In the genomic region with DNA sequence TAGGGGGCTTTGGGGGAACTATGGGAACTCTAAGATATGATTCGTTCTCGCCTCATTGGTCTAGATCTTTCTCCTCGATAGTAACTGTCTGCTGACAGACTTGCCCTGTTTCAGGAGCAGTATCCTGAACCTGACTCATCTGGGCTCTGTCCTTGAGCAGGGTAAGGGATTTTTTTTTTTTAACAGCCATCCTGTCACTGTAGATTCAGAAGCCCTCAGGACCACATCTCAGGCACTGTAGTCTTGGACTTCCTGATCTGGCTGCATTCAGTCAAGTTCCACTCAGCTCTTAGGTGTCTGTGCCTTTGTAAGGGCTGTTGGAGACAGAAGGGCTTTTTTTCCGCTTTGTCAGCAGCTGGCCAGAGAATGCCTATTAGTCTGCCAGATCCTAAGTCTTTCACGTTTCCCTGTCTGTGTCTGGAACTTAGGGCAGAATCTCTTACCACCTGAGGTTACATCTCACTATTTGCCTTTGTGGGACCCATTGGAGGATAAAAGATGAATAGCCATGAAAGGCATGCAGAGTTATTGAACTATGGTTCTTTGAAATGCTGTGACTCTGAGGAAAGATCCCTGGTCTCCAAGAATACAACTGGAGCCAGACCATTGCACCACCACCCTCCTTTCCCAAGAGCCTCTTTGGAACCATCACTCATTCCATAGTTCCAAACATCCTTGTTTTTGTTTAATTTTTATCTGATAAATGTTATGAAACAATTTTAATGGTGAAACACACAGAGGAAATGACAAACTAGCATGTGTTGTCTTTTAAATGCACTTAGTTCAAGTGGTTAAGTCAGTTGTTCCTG, we compare ENCODE assay signal across 10 cellular contexts. TPM values are rescaled to one million over a fixed set of nuclear protein-coding genes. Genes with fewer than 3 reads are reported as not detected.
DNase-seq lines count a peak whose midpoint lies in the region; ATAC-seq and TF ChIP-seq lines count a peak whose summit lies in the region.
"Had no signal": no experiment of that assay in that cellular context is flagged by ENCODE, and none has a peak within 500 bp of the region (broad histone marks: within the 10 kb centered on the region; RNA-seq: fewer than 3 reads in every experiment).

No MANE protein-coding gene starts in this region.

- H3K27me3 ChIP-seq in Peyer's patch (no peaks in the 10 kb centered on the region), psoas muscle (ENCODE audit: insufficient read depth in 3 of 3, low read length in 2 of 3) (no peaks in the 10 kb centered on the region)
- H3K27me3 ChIP-seq: pancreas had no signal

- no peak for TF ChIP-seq POLR2A in Peyer's patch (IDR thresholded peaks at IDR 0.05)

- H3K4me3 ChIP-seq in Peyer's patch (no peak overlapping the region), fibroblast of the aortic adventitia (ENCODE audit: low read depth, low read length) (no peak overlapping the region), psoas muscle (no peak overlapping the region)
- H3K4me3 ChIP-seq: pancreas had no signal

- peaks cover 0 to 43% (median 1%) of the 10 kb centered on the region in 4 donors for H3K4me1 ChIP-seq in Peyer's patch
- H3K4me1 ChIP-seq in psoas muscle = peaks cover 71% of the 10 kb centered on the region

- WGBS in psoas muscle, 3 donors = 43 to 55% (median 48%) methylated on average over 5 of the region's 5 CpGs

- H3K27ac ChIP-seq in Peyer's patch (peak overlapping the region; percentile 19 to 71 (median 36)), psoas muscle (peak overlapping the region; percentile 28)

- H3K9me3 ChIP-seq in Peyer's patch = no peaks in the 10 kb centered on the region
- no peaks in the 10 kb centered on the region for H3K9me3 ChIP-seq in psoas muscle
- H3K9me3 ChIP-seq: pancreas had no signal

- intact Hi-C loops in psoas muscle (cut with DNase I) = no loop called here

- peak; percentile 55 to 71 (median 68) for ATAC-seq in psoas muscle
- no peak for ATAC-seq in GM21528 (IDR thresholded peaks at IDR 0.05; ENCODE audit: low FRiP score, unreplicated experiment)
- ATAC-seq in GM21619 (IDR thresholded peaks at IDR 0.05; ENCODE audit: unreplicated experiment) = no peak
- ATAC-seq in HG03025 (IDR thresholded peaks at IDR 0.05; ENCODE audit: low FRiP score, unreplicated experiment) = no peak

- DNase-seq in GM03348 (ENCODE audit: low spot score) (peak; percentile 82), Peyer's patch (peak in 1 of 3 donors; percentile 58), fibroblast of the aortic adventitia (ENCODE audit: low read depth) (peak; percentile 96), psoas muscle (peak in 1 of 2 donors; percentile 50), KG1 (lab: John Stamatoyannopoulos, UW) (no peak)
- DNase-seq: NCI-H345, pancreas had no signal

- TF ChIP-seq CTCF in Peyer's patch (IDR thresholded peaks at IDR 0.05) (no peak), fibroblast of the aortic adventitia (IDR thresholded peaks at IDR 0.05; ENCODE audit: insufficient read depth, low read length) (no peak), psoas muscle (IDR thresholded peaks at IDR 0.05) (no peak)

- H3K36me3 ChIP-seq in Peyer's patch (no peaks in the 10 kb centered on the region), psoas muscle (ENCODE audit: insufficient read depth in 1 of 2, low read depth in 1 of 2) (no peaks in the 10 kb centered on the region)
- H3K36me3 ChIP-seq: pancreas had no signal

RNA-seq across cellular contexts. Expression of a gene that starts 49.7 kb away (rescaled TPM):
- total RNA-seq in Peyer's patch (100 to 1,000 TPM; 187 to 436 (median 261) TPM), fibroblast of the aortic adventitia (ENCODE audit: low replicate concordance) (284 and 368 TPM in 2 replicates), psoas muscle (100 to 1,000 TPM in 2 of 4 donors, 10 to 100 TPM in 2; 71.4 to 162 (median 124) TPM)
- 10 to 100 TPM; 38.9 to 67.1 (median 53.8) TPM for polyA plus RNA-seq in psoas muscle

Comparison
In these comparisons a context has a peak if more than half of its experiments do, and no peak if none do; other contexts are left out.
1. ATAC-seq: peak in psoas muscle (4 of 4); none in GM21528 (single experiment), GM21619 (single experiment) and HG03025 (single experiment).